Comparison of ENCODE assay signal across 22 cellular contexts in the genomic region with DNA sequence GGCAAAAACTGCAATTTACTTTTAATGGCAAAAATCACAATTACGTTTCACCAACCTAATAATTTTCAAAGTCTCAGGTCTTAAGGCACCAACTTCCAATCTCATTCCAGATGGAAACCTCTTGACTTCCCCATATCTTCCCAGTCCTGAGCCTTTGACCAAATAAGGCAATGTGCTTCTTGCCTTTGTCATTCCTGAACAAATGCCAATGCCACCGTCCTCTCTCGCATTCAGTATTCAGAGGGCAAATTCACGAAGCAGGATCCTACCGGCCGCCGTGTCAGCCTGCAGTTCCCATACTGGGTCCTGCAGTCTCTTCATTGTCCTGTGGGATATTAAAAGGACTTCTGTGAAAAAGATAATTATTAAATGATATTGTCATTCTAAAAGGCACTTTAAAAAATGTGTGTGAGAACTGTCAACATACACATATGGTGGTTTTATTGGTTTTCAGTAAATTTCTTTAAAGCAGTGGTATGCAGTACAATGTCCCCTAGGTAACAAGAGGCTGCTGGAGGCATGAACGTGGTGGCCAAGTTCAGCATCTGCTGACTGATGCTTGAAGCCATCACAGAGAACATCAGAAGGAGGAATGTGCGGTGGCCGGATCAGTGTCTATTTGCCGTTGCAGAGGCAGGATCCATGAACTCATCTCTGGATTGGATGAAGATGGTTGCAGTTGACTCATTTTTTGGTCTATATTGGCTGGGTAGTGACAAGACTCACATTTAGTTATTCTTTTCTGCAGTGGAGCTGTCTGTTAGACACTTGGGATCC.
DNase-seq lines count a peak whose midpoint lies in the region; ATAC-seq, FAIRE-seq and TF ChIP-seq lines count a peak whose summit lies in the region.
"Had no signal": no experiment of that assay in that cellular context is flagged by ENCODE, and none has a peak within 500 bp of the region (broad histone marks: within the 10 kb centered on the region; RNA-seq: fewer than 3 reads in every experiment).

No MANE protein-coding gene starts in this region.

- no peak overlapping the region for H4K91ac ChIP-seq in neuronal stem cell (ENCODE audit: low read depth, low read length, poor library complexity)

- no peak for TF ChIP-seq RAD21 in HepG2 (CRISPR knock-in tag; IDR thresholded peaks at IDR 0.05)

- H2BK120ac ChIP-seq in neuronal stem cell (ENCODE audit: low read depth, low read length) = no peak overlapping the region

- intact Hi-C loops in HepG2 (cut with micrococcal nuclease; ENCODE audit: unreplicated experiment) = no loop called here
- intact Hi-C loops in right lobe of liver (cut with DNase I) = no loop called here

- no peak overlapping the region for H3K23ac ChIP-seq in neuronal stem cell (ENCODE audit: low read depth, low read length, poor library complexity)

- H3K27ac ChIP-seq in HepG2 (ENCODE audit: extremely low read length, insufficient read depth, low read length) (no peak overlapping the region), right lobe of liver (no peak overlapping the region), iPS DF 6.9 (ENCODE audit: low read length) (no peak overlapping the region), neuronal stem cell (replicated peaks; ENCODE audit: low read length) (no peak overlapping the region)
- H3K27ac ChIP-seq: GM23248, Peyer's patch had no signal

- no TSS peak for BruUV-seq in HepG2 (replicated peaks; lab: Mats Ljungman, UMichigan)

- no peak overlapping the region for H3K18ac ChIP-seq in neuronal stem cell (ENCODE audit: low read length)

- no peak overlapping the region for H3K14ac ChIP-seq in neuronal stem cell (ENCODE audit: low read length)

- POLR2A ChIA-PET in HepG2 (lab: Yijun Ruan, JAX) = no interaction called here

- H2AK5ac ChIP-seq in neuronal stem cell (ENCODE audit: low read depth, low read length) = no peak overlapping the region

- H3K79me1 ChIP-seq in neuronal stem cell (ENCODE audit: low read depth, low read length) = no peaks in the 10 kb centered on the region

- H2BK12ac ChIP-seq in neuronal stem cell (ENCODE audit: low read length) = no peak overlapping the region

- H3K4me3 ChIP-seq in HepG2 (replicated peaks in 1 of 3; ENCODE audit: insufficient read depth in 1 of 3, low read depth in 2 of 3, low read length in 3 of 3) = no peak overlapping the region
- no peak overlapping the region for H3K4me3 ChIP-seq in right lobe of liver
- no peak overlapping the region for H3K4me3 ChIP-seq in iPS DF 6.9 (ENCODE audit: low read length)
- H3K4me3 ChIP-seq in neuronal stem cell (ENCODE audit: low read length in 2 of 2) = no peak overlapping the region
- H3K4me3 ChIP-seq: GM12878, GM23248, MG63, Peyer's patch had no signal

- WGBS in HepG2 (ENCODE audit: low lambda C conversion rate) = 55% methylated on average over 11 of the region's 11 CpGs
- 64% methylated on average over 11 of the region's 11 CpGs for WGBS in right lobe of liver (ENCODE audit: insufficient coverage, low coverage, low lambda C conversion rate, missing lambda C conversion rate)
- no CpG with 5 or more reads among the region's 11 CpGs for WGBS in iPS DF 6.9 (ENCODE audit: insufficient coverage, insufficient read length)
- no CpG with 5 or more reads among the region's 11 CpGs for WGBS in neuronal stem cell (ENCODE audit: extremely low coverage in 2 of 2, insufficient read length in 2 of 2, insufficient replicate concordance in 1 of 2), 2 donors

- in situ Hi-C loops in HepG2 (cut with HindIII; ENCODE audit: extremely low pct_ligation_motif_present, low pct_unique_long_range_greater_than_20kb) = no loop called here

- DNase-seq in HepG2 (ENCODE audit: low spot score) = no peak
- no peak for DNase-seq in right lobe of liver
- DNase-seq in iPS DF 6.9 (ENCODE audit: low read depth, low spot score) = peak; percentile 29
- DNase-seq in neuronal stem cell (ENCODE audit: low spot score) = no peak
- no peak for DNase-seq in iPS-NIHi7 (ENCODE audit: extremely low spot score)
- no peak for DNase-seq in NCI-H69 (lab: John Stamatoyannopoulos, UW)
- DNase-seq: 8988T; C1 segment of cervical spinal cord; CD8-positive, alpha-beta T cell; DND-41; GM23248; Kasumi-1; MG63; NCI-H1417; NCI-H1694 treated with DMSO at 0.1 percent for 48 hours; NCI-H2081 treated with DMSO at 0.1 percent for 48 hours; NCI-H510A; NCI-H774; Peyer's patch had no signal

- H3K36me3 ChIP-seq in HepG2 (replicated peaks in 1 of 2; ENCODE audit: control insufficient read depth in 1 of 2, insufficient read depth in 2 of 2, low read length in 2 of 2) (no peaks in the 10 kb centered on the region), right lobe of liver (no peaks in the 10 kb centered on the region), iPS DF 6.9 (ENCODE audit: control insufficient read depth, insufficient read depth, low read length) (no peaks in the 10 kb centered on the region), neuronal stem cell (replicated peaks in 1 of 2; ENCODE audit: control insufficient read depth in 2 of 2, insufficient read depth in 2 of 2, low read length in 2 of 2) (no peaks in the 10 kb centered on the region)
- H3K36me3 ChIP-seq: MG63, Peyer's patch had no signal

- TF ChIP-seq EP300 in HepG2 (IDR thresholded peaks at IDR 0.05; ENCODE audit: low read depth in 2 of 2, low read length in 2 of 2) (no peak), HepG2 (CRISPR knock-in tag; IDR thresholded peaks at IDR 0.05; ENCODE audit: borderline replicate concordance) (no peak)

- ATAC-seq in HepG2 (no peak), right lobe of liver (no peak), HG02852 (IDR thresholded peaks at IDR 0.05; ENCODE audit: unreplicated experiment) (no peak)
- ATAC-seq: CD8-positive, alpha-beta T cell; GM12878; SK-N-SH treated with all-trans-retinoic acid at 6 μM for 48 hours had no signal

- no peak overlapping the region for H2BK5ac ChIP-seq in neuronal stem cell (ENCODE audit: low read length)

- H3K79me2 ChIP-seq in HepG2 (ENCODE audit: insufficient read depth, low read length) = no peaks in the 10 kb centered on the region

- no peak for TF ChIP-seq POLR2A in HepG2 (IDR thresholded peaks at IDR 0.05; ENCODE audit: insufficient read depth in 1 of 2, low read depth in 2 of 2, low read length in 2 of 2)
- TF ChIP-seq POLR2A in right lobe of liver (IDR thresholded peaks at IDR 0.05) = no peak

- H2AFZ ChIP-seq in HepG2 (ENCODE audit: low read length) (no peak overlapping the region), neuronal stem cell (ENCODE audit: low read length) (peak overlapping the region; percentile 31)
- H2AFZ ChIP-seq: GM23248 had no signal

- H3K27me3 ChIP-seq in HepG2 (ENCODE audit: control insufficient read depth in 1 of 2, insufficient read depth in 2 of 2, low read length in 2 of 2) (peaks cover 0 to 1% of the 10 kb centered on the region in 2 experiments; a peak in 1 of 5 replicates), right lobe of liver (no peaks in the 10 kb centered on the region), iPS DF 6.9 (ENCODE audit: control insufficient read depth, insufficient read depth, low read length) (no peaks in the 10 kb centered on the region; the same call in 1 of the 2 replicates), neuronal stem cell (ENCODE audit: control insufficient read depth in 3 of 3, insufficient read depth in 3 of 3, low read depth in 1 of 3, low read length in 3 of 3) (peaks cover 0 to 5% (median 0%) of the 10 kb centered on the region in 3 experiments)
- H3K27me3 ChIP-seq: MG63, Peyer's patch had no signal

- TF ChIP-seq CTCF in HepG2 (CRISPR knock-in tag; IDR thresholded peaks at IDR 0.05) = no peak
- TF ChIP-seq CTCF in right lobe of liver (IDR thresholded peaks at IDR 0.05) = no peak

- H3K4me1 ChIP-seq in HepG2 (ENCODE audit: insufficient read depth, low read length) (no peaks in the 10 kb centered on the region), right lobe of liver (no peaks in the 10 kb centered on the region), iPS DF 6.9 (ENCODE audit: control insufficient read depth, insufficient read depth, low read length) (no peaks in the 10 kb centered on the region), neuronal stem cell (ENCODE audit: control insufficient read depth in 2 of 2, insufficient read depth in 1 of 2, low read depth in 1 of 2, low read length in 2 of 2) (no peaks in the 10 kb centered on the region)
- H3K4me1 ChIP-seq: Peyer's patch had no signal

- H2BK15ac ChIP-seq in neuronal stem cell (ENCODE audit: low read length) = no peak overlapping the region

- H4K20me1 ChIP-seq in HepG2 (ENCODE audit: insufficient read depth, low read length) = no peaks in the 10 kb centered on the region

- H3K4me2 ChIP-seq in HepG2 (ENCODE audit: low read depth, low read length) (no peak overlapping the region), neuronal stem cell (ENCODE audit: insufficient read depth, low read length, poor library complexity, severe bottlenecking) (no peak overlapping the region)

- no peak overlapping the region for H3K9ac ChIP-seq in HepG2 (ENCODE audit: insufficient read depth, low read depth, low read length)
- H3K9ac ChIP-seq in neuronal stem cell (ENCODE audit: low read depth, low read length, poor library complexity) = no peak overlapping the region
- H3K9ac ChIP-seq: GM23248 had no signal

- FAIRE-seq in HepG2 (lab: Jason Lieb, UNC) = no peak
- FAIRE-seq: GM12878 had no signal

- no peak overlapping the region for H3K4ac ChIP-seq in neuronal stem cell (ENCODE audit: low read length)

- no peak overlapping the region for H4K8ac ChIP-seq in neuronal stem cell (ENCODE audit: low read depth, low read length)

- CTCF ChIA-PET in HepG2 (lab: Yijun Ruan, JAX; ENCODE audit: low intra/inter-chr PET ratio, low total read pairs) = no interaction called here

- no peaks in the 10 kb centered on the region for H3K9me3 ChIP-seq in HepG2 (ENCODE audit: low read length)
- H3K9me3 ChIP-seq in right lobe of liver = no peaks in the 10 kb centered on the region
- H3K9me3 ChIP-seq in iPS DF 6.9 (ENCODE audit: control insufficient read depth, insufficient read depth, low read length) = no peaks in the 10 kb centered on the region
- no peaks in the 10 kb centered on the region for H3K9me3 ChIP-seq in neuronal stem cell (replicated peaks in 1 of 2; ENCODE audit: control insufficient read depth in 2 of 2, insufficient read depth in 1 of 2, low read depth in 1 of 2, low read length in 2 of 2)
- H3K9me3 ChIP-seq: MG63, Peyer's patch had no signal

TF ChIP-seq in HepG2, 621 proteins besides CTCF, POLR2A, EP300 and RAD21 (continues in another document):
- no peak for TF ChIP-seq ESRRA (CRISPR knock-in tag; IDR thresholded peaks at IDR 0.05; ENCODE audit: low read depth)
- peak; percentile 48; the same call in 1 of the 2 replicates for TF ChIP-seq SRF (IDR thresholded peaks at IDR 0.05; ENCODE audit: low read depth, low read length)
